Comparison of ENCODE assay signal across 20 cellular contexts in the genomic region with DNA sequence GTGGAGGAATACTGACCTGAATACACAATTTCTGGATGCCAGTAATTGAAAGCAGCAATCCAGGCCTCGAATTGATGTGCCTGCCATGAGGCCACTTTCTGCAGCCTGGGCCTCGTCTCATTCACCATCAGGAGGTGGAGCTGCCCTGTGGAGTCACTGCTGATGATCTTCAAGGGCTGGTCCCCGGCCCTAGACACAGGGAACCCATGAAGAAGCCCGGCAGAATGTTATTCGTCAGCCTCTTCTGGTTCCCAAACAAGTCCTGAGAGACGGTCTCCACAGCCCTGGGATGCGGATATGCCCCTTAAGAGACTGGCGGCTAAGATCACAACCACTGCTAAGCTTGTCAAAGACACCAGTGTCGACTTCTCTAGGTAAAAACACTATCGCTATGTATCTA. TPM values are rescaled to one million over a fixed set of nuclear protein-coding genes. Genes with fewer than 3 reads are reported as not detected.
DNase-seq lines count a peak whose midpoint lies in the region; ATAC-seq and TF ChIP-seq lines count a peak whose summit lies in the region.
"Had no signal": no experiment of that assay in that cellular context is flagged by ENCODE, and none has a peak within 500 bp of the region (broad histone marks: within the 10 kb centered on the region; RNA-seq: fewer than 3 reads in every experiment).

No MANE protein-coding gene starts in this region.

- H3K27ac Mint-ChIP-seq in neural crest cell (ENCODE audit: unreplicated experiment) = no peak overlapping the region
- H3K27ac Mint-ChIP-seq: CD14-positive monocyte, GM23338, HFFc6 had no signal

- H3K4me3 Mint-ChIP-seq in neural crest cell = peak overlapping the region; percentile 15
- H3K4me3 Mint-ChIP-seq: CD14-positive monocyte; CD4-positive, alpha-beta memory T cell; GM23338; HFFc6 had no signal

- H3K4me2 ChIP-seq in BLaER1 = no peak overlapping the region
- H3K4me2 ChIP-seq: A549, GM23338 had no signal

- no peak for ATAC-seq in Right ventricle myocardium superior (ENCODE audit: poor library complexity)
- ATAC-seq in HG02885 (IDR thresholded peaks at IDR 0.05; ENCODE audit: poor library complexity, unreplicated experiment) = no peak
- ATAC-seq: A549, GM12878, GM23338, HCT116 had no signal

- H3K27ac ChIP-seq in cardiac muscle cell = peak overlapping the region; percentile 85
- no peak overlapping the region for H3K27ac ChIP-seq in BLaER1
- peak overlapping the region; percentile 33 for H3K27ac ChIP-seq in RWPE1
- no peak overlapping the region for H3K27ac ChIP-seq in coronary artery
- H3K27ac ChIP-seq: 22Rv1, A549, HL-60 had no signal

- peaks cover 22% of the 10 kb centered on the region for H3K4me1 Mint-ChIP-seq in neural crest cell

- H3K27me3 ChIP-seq in cardiac muscle cell = no peaks in the 10 kb centered on the region
- no peaks in the 10 kb centered on the region for H3K27me3 ChIP-seq in BLaER1

- H3K9me3 Mint-ChIP-seq in neural crest cell = no peaks in the 10 kb centered on the region
- H3K9me3 Mint-ChIP-seq: CD4-positive, alpha-beta memory T cell; GM23338; HFFc6 had no signal

- CTCF ChIA-PET in RWPE1 (lab: Yijun Ruan, JAX) = no interaction called here

- TF ChIP-seq CTCF in cardiac muscle cell (IDR thresholded peaks at IDR 0.05; ENCODE audit: low read depth, low read length) (no peak), RWPE1 (conservative IDR thresholded peaks at IDR 0.05; ENCODE audit: low read depth) (no peak), neural crest cell (conservative IDR thresholded peaks at IDR 0.05) (no peak), coronary artery (IDR thresholded peaks at IDR 0.05) (no peak)

- H4K20me1 ChIP-seq in BLaER1 = peaks cover 54% of the 10 kb centered on the region

- no peaks in the 10 kb centered on the region for H3K27me3 Mint-ChIP-seq in neural crest cell (ENCODE audit: low read depth)
- H3K27me3 Mint-ChIP-seq: CD4-positive, alpha-beta memory T cell had no signal

- H3K36me3 ChIP-seq in cardiac muscle cell (peaks cover 12% of the 10 kb centered on the region), BLaER1 (peaks cover 70% of the 10 kb centered on the region)

- DNase-seq in cardiac muscle cell (ENCODE audit: low read depth in 1 of 2, low spot score in 1 of 2) (no peak), Right ventricle myocardium superior (no peak), RWPE1 (ENCODE audit: low spot score) (no peak), neural crest cell (ENCODE audit: low read depth, low spot score) (no peak), coronary artery (ENCODE audit: low spot score) (no peak), NCI-H510A (lab: John Stamatoyannopoulos, UW) (no peak)
- DNase-seq: AML-193; CD4-positive, alpha-beta memory T cell; DMS153; DMS79; HFFc6 had no signal

- POLR2A ChIA-PET in RWPE1 (lab: Yijun Ruan, JAX; ENCODE audit: low non-redundant PET) = no interaction called here

- H3K4me1 ChIP-seq in cardiac muscle cell (ENCODE audit: low read depth) = peaks cover 28% of the 10 kb centered on the region
- peaks cover 37% of the 10 kb centered on the region for H3K4me1 ChIP-seq in BLaER1

- H3K4me3 ChIP-seq in cardiac muscle cell (no peak overlapping the region), BLaER1 (no peak overlapping the region), coronary artery (no peak overlapping the region)
- H3K4me3 ChIP-seq: A549, GM12878, GM23338 had no signal

- H3K9ac ChIP-seq in BLaER1 = 0 out of 2 replicates have a peak overlapping the region, but pooled peaks have one; percentile 93

- H3K36me3 Mint-ChIP-seq in neural crest cell (ENCODE audit: low read depth) = peaks cover 16% of the 10 kb centered on the region

- intact Hi-C loops in Right ventricle myocardium superior (cut with DNase I) = no loop called here

- H3K9me3 ChIP-seq in cardiac muscle cell (ENCODE audit: low read depth) = no peaks in the 10 kb centered on the region
- no peaks in the 10 kb centered on the region for H3K9me3 ChIP-seq in BLaER1
- H3K9me3 ChIP-seq: A549 had no signal

RNA-seq across cellular contexts. Expression of gene DPH7, which starts 4.5 kb away (rescaled TPM):
- total RNA-seq in cardiac muscle cell (57.3 and 65.6 TPM in 2 replicates), Right ventricle myocardium superior (18.6 TPM), neural crest cell (59.0 and 63.0 TPM in 2 replicates)
- polyA plus RNA-seq in cardiac muscle cell = 61.2 and 78.4 TPM in 2 replicates

RNA-seq across cellular contexts. Expression of gene ZMYND19, which starts 16.1 kb away (rescaled TPM):
- total RNA-seq in cardiac muscle cell (30.6 and 35.3 TPM in 2 replicates), Right ventricle myocardium superior (12.0 TPM), neural crest cell (71.9 and 72.6 TPM in 2 replicates)
- polyA plus RNA-seq in cardiac muscle cell = 48.1 and 49.0 TPM in 2 replicates

RNA-seq across cellular contexts. Expression of gene MRPL41, which starts 22.5 kb away (rescaled TPM):
- total RNA-seq in cardiac muscle cell (70.2 and 98.6 TPM in 2 replicates), Right ventricle myocardium superior (272 TPM), neural crest cell (40.9 and 42.0 TPM in 2 replicates)
- polyA plus RNA-seq in cardiac muscle cell = 93.1 and 111 TPM in 2 replicates

RNA-seq across cellular contexts. Expression of gene PNPLA7, which starts 24.0 kb away (rescaled TPM):
- total RNA-seq in cardiac muscle cell = 1.1 and 3.6 TPM in 2 replicates
- 1.4 and 1.6 TPM in 2 replicates for polyA plus RNA-seq in cardiac muscle cell
- total RNA-seq in Right ventricle myocardium superior = 12.2 TPM
- total RNA-seq in neural crest cell = 1.8 and 2.2 TPM in 2 replicates

RNA-seq across cellular contexts. Expression of gene ARRDC1, which starts 31.3 kb away (rescaled TPM):
- total RNA-seq in cardiac muscle cell (53.0 and 82.9 TPM in 2 replicates), Right ventricle myocardium superior (15.7 TPM), neural crest cell (18.1 and 20.1 TPM in 2 replicates)
- polyA plus RNA-seq in cardiac muscle cell = 73.9 and 91.8 TPM in 2 replicates

Comparison
In these comparisons a context has a peak if more than half of its experiments do, and no peak if none do; other contexts are left out.
1. H3K27ac ChIP-seq: peak in cardiac muscle cell (single experiment) and RWPE1 (single experiment); none in BLaER1 (single experiment) and coronary artery (0 of 2).